Comparison of ENCODE assay signal across 9 cellular contexts in the genomic region with DNA sequence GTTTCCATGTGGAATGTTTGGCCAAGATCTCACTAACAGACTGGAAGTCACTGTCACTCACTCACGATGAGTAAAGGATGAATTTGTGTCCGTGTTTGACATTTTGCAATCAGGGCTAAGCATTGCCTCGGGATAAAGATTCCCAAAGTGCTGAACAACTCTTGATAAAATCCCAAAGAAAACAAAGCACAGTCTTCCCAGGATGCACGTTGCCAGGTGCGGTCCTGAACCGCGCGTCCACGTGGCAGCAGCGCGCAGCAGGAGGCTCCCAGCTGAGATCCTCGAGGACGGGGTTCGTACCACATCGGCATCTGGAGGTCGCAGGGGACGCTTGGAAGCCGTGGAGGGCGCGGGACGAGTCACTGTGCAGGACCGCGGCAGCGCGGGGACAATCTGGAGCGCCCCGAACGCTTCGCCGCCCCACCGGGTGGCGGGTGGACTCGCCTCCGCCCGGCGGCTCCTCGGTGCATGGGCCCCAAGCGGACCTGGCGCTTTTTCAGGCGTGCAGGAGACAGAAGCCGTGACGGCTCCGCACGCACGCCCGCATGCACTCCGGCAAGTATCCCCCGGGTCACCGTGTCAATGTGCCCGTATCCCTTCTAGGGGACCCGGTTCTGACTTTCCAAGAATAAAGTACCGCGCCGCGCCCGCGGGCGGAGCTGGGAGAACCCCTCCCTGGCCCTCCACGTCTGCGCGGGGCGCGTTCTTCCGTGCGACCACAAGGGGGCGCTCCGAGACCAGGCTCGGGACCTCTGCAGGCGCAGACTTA. TPM values are rescaled to one million over a fixed set of nuclear protein-coding genes. Genes with fewer than 3 reads are reported as not detected.
DNase-seq lines count a peak whose midpoint lies in the region; ATAC-seq and TF ChIP-seq lines count a peak whose summit lies in the region.
"Had no signal": no experiment of that assay in that cellular context is flagged by ENCODE, and none has a peak within 500 bp of the region (broad histone marks: within the 10 kb centered on the region; RNA-seq: fewer than 3 reads in every experiment).

No MANE protein-coding gene starts in this region.

- DNase-seq in Caki2 (ENCODE audit: low read depth) (peak; percentile 86), germinal center (ENCODE audit: low spot score) (peak; percentile 77), trophoblast cell (peak; percentile 95 to 99), type B pancreatic cell (ENCODE audit: extremely low spot score, unreplicated experiment) (peak; percentile 95), NCI-H524 (lab: John Stamatoyannopoulos, UW) (no peak)
- peak; percentile 89 to 94 for DNase-seq in activated T-cell treated with anti-CD3 and anti-CD28 coated beads, Interleukin-2, amount 50 U/mL, for 72 hours

- H3K36me3 Mint-ChIP-seq in activated T-cell treated with anti-CD3 and anti-CD28 coated beads, Interleukin-2, amount 50 U/mL, for 72 hours (ENCODE audit: insufficient read depth in 2 of 2) = no peaks in the 10 kb centered on the region
- H3K36me3 Mint-ChIP-seq in type B pancreatic cell = no peaks in the 10 kb centered on the region

- no peak overlapping the region for H3K27ac ChIP-seq in trophoblast cell (ENCODE audit: low read depth, low read length)

- H3K9me3 Mint-ChIP-seq in activated T-cell treated with anti-CD3 and anti-CD28 coated beads, Interleukin-2, amount 50 U/mL, for 72 hours = no peaks in the 10 kb centered on the region
- no peaks in the 10 kb centered on the region for H3K9me3 Mint-ChIP-seq in type B pancreatic cell

- H3K4me1 Mint-ChIP-seq in activated T-cell treated with anti-CD3 and anti-CD28 coated beads, Interleukin-2, amount 50 U/mL, for 72 hours (ENCODE audit: low read depth) = peaks cover 6% of the 10 kb centered on the region
- peaks cover 42% of the 10 kb centered on the region for H3K4me1 Mint-ChIP-seq in type B pancreatic cell (ENCODE audit: unreplicated experiment)

- no peak overlapping the region for H2BK5ac ChIP-seq in trophoblast cell (ENCODE audit: low read depth, low read length, poor library complexity)

- H3K9me3 ChIP-seq in trophoblast cell (ENCODE audit: insufficient read depth, low read depth, low read length) = no peaks in the 10 kb centered on the region

- peaks cover 10 to 11% of the 10 kb centered on the region in 2 experiments for H3K4me1 ChIP-seq in trophoblast cell (ENCODE audit: control insufficient read depth in 1 of 2, insufficient read depth in 2 of 2, low read length in 2 of 2)

- H3K4me3 ChIP-seq in trophoblast cell (ENCODE audit: low read depth, low read length) = peak overlapping the region; percentile 33

- H3K18ac ChIP-seq in trophoblast cell (ENCODE audit: low read length) = no peak overlapping the region

- H3K9ac ChIP-seq in trophoblast cell (ENCODE audit: low read length) = no peak overlapping the region

- H4K8ac ChIP-seq in trophoblast cell (ENCODE audit: low read depth, low read length) = peak overlapping the region; percentile 25

- H3K27ac Mint-ChIP-seq in activated T-cell treated with anti-CD3 and anti-CD28 coated beads, Interleukin-2, amount 50 U/mL, for 72 hours = no peak overlapping the region
- H3K27ac Mint-ChIP-seq in type B pancreatic cell = peak overlapping the region; percentile 0

- peaks cover 4% of the 10 kb centered on the region for H3K79me1 ChIP-seq in trophoblast cell (ENCODE audit: low read length)

- ATAC-seq in GM21786 (IDR thresholded peaks at IDR 0.05; ENCODE audit: unreplicated experiment) = peak; percentile 92
- peak; percentile 96 to 97 for ATAC-seq in activated T-cell treated with anti-CD3 and anti-CD28 coated beads, Interleukin-2, amount 50 U/mL, for 72 hours (replicated peaks in 1 of 2)

- no peak overlapping the region for H4K91ac ChIP-seq in trophoblast cell (ENCODE audit: low read depth, low read length)

- H4K12ac ChIP-seq in trophoblast cell (ENCODE audit: low read depth, low read length) = no peak overlapping the region

- H3K79me2 ChIP-seq in trophoblast cell (ENCODE audit: control insufficient read depth, insufficient read depth, low read length, poor library complexity) = no peaks in the 10 kb centered on the region

- H3K4ac ChIP-seq in trophoblast cell (ENCODE audit: low read depth, low read length) = no peak overlapping the region

- no peak overlapping the region for H2BK120ac ChIP-seq in trophoblast cell (ENCODE audit: insufficient read depth, low read length, poor library complexity)

- H2AK5ac ChIP-seq in trophoblast cell (ENCODE audit: low read length) = no peak overlapping the region

- no peak overlapping the region for H2BK12ac ChIP-seq in trophoblast cell (ENCODE audit: low read length)

- peak overlapping the region; percentile 67 for H2AFZ ChIP-seq in trophoblast cell (ENCODE audit: insufficient read depth, low read length, poor library complexity)

- H3K4me2 ChIP-seq in trophoblast cell (ENCODE audit: low read length) = peak overlapping the region; percentile 84

- H3K36me3 ChIP-seq in trophoblast cell (ENCODE audit: control insufficient read depth in 1 of 2, insufficient read depth in 2 of 2, low read length in 2 of 2) = no peaks in the 10 kb centered on the region

- H3K27me3 ChIP-seq in trophoblast cell (ENCODE audit: insufficient read depth, low read length) = peaks cover 4% of the 10 kb centered on the region

- H3K4me3 Mint-ChIP-seq in activated T-cell treated with anti-CD3 and anti-CD28 coated beads, Interleukin-2, amount 50 U/mL, for 72 hours = peak overlapping the region; percentile 83 to 91
- H3K4me3 Mint-ChIP-seq in type B pancreatic cell = peak overlapping the region; percentile 83

- no peak overlapping the region for H3K23ac ChIP-seq in trophoblast cell (ENCODE audit: low read length)

- H3K27me3 Mint-ChIP-seq in activated T-cell treated with anti-CD3 and anti-CD28 coated beads, Interleukin-2, amount 50 U/mL, for 72 hours (ENCODE audit: low read depth) = peaks cover 28% of the 10 kb centered on the region
- peaks cover 35% of the 10 kb centered on the region for H3K27me3 Mint-ChIP-seq in type B pancreatic cell

- WGBS in trophoblast cell (ENCODE audit: extremely low coverage, insufficient coverage, insufficient read length) = no CpG with 5 or more reads among the region's 69 CpGs

- peak overlapping the region; percentile 44 for H3K14ac ChIP-seq in trophoblast cell (ENCODE audit: low read length)

- in situ Hi-C loops in Caki2 (cut with HindIII; ENCODE audit: low pct_unique_long_range_greater_than_20kb, low sequenced_read_pairs) = no loop called here

- TF ChIP-seq CTCF in LNCAP (IDR thresholded peaks at IDR 0.05) = peak; percentile 96
- TF ChIP-seq CTCF in type B pancreatic cell (conservative IDR thresholded peaks at IDR 0.05) = peak; percentile 100

RNA-seq across cellular contexts. Expression of gene CPN2, which starts 17.7 kb away (rescaled TPM):
- total RNA-seq in Caki2 (2014; rRNA removed; shearing (Covaris generic); ENCODE audit: low replicate concordance) = not detected in 2 replicates
- total RNA-seq in activated T-cell treated with anti-CD3 and anti-CD28 coated beads, Interleukin-2, amount 50 U/mL, for 72 hours = not detected
- 0.01 TPM in 2 replicates for polyA plus RNA-seq in trophoblast cell (2013)
- not detected in 2 replicates for total RNA-seq in type B pancreatic cell (ENCODE audit: low replicate concordance)
- total RNA-seq: glomerular endothelial cell had no signal

RNA-seq across cellular contexts. Expression of gene LRRC15, which starts 36.1 kb away (rescaled TPM):
- total RNA-seq in Caki2 (2014; rRNA removed; shearing (Covaris generic); ENCODE audit: low replicate concordance) = not detected in 2 replicates
- total RNA-seq in activated T-cell treated with anti-CD3 and anti-CD28 coated beads, Interleukin-2, amount 50 U/mL, for 72 hours = not detected
- polyA plus RNA-seq in trophoblast cell (2013) = 2.4 and 2.6 TPM in 2 replicates
- total RNA-seq in type B pancreatic cell (ENCODE audit: low replicate concordance) = 0.05 and 0.07 TPM in 2 replicates
- total RNA-seq: glomerular endothelial cell had no signal

Comparison
In these comparisons a context has a peak if more than half of its experiments do, and no peak if none do; other contexts are left out.
1. DNase-seq: peak in Caki2 (single experiment), activated T-cell treated with anti-CD3 and anti-CD28 coated beads, Interleukin-2, amount 50 U/mL, for 72 hours (2 of 2), germinal center (single experiment), trophoblast cell (2 of 2) and type B pancreatic cell (single experiment); none in NCI-H524 (0 of 2).